In genomic region chr11:26715133-26715532, GRCh38 we compare ENCODE assay signal across 22 cellular contexts. TPM values are rescaled to one million over a fixed set of nuclear protein-coding genes. Genes with fewer than 3 reads are reported as not detected.
DNase-seq lines count a peak whose midpoint lies in the region; ATAC-seq, FAIRE-seq and TF ChIP-seq lines count a peak whose summit lies in the region.
"Had no signal": no experiment of that assay in that cellular context is flagged by ENCODE, and none has a peak within 500 bp of the region (broad histone marks: within the 10 kb centered on the region; RNA-seq: fewer than 3 reads in every experiment).

No MANE protein-coding gene starts in this region.

- no peak for TF ChIP-seq CTCF in K562 (IDR thresholded peaks at IDR 0.05 in 2 of 3, conservative IDR thresholded peaks at IDR 0.05 in 1 of 3; ENCODE audit: insufficient read depth in 2 of 3, low read depth in 1 of 3, low read length in 3 of 3)

- ATAC-seq in K562 (no peak), GM21528 (IDR thresholded peaks at IDR 0.05; ENCODE audit: low FRiP score, unreplicated experiment) (no peak)
- ATAC-seq: psoas muscle had no signal

- no peak for TF ChIP-seq POLR2A in K562 (conservative IDR thresholded peaks at IDR 0.05)

- H3K4me3 ChIP-seq in K562: no peak overlapping the region
- H3K4me3 ChIP-seq: GM23248, psoas muscle had no signal

- no peak for TF ChIP-seq RAD21 in K562 (CRISPR knock-in tag; conservative IDR thresholded peaks at IDR 0.05 in 1 of 2, IDR thresholded peaks at IDR 0.05 in 1 of 2)

- no peak overlapping the region for H3K4me2 ChIP-seq in K562 (ENCODE audit: insufficient read depth, low read length)

- intact Hi-C loops in K562 (cut with micrococcal nuclease): no loop called here

- no TSS peak for BruUV-seq in K562 (replicated peaks; lab: Mats Ljungman, UMichigan)

- no peaks in the 10 kb centered on the region for H3K36me3 ChIP-seq in K562 (ENCODE audit: control insufficient read depth, insufficient read depth, low read length)

- no peak overlapping the region for H3K9ac ChIP-seq in K562 (ENCODE audit: insufficient read depth in 1 of 2, low read depth in 2 of 2, low read length in 2 of 2)
- H3K9ac ChIP-seq: GM23248 had no signal

- no peak for FAIRE-seq in K562 (lab: Jason Lieb, UNC)
- no peak for FAIRE-seq in RCC 7860 (lab: Jason Lieb, UNC)

- CTCF ChIA-PET in K562 (lab: Yijun Ruan, JAX; ENCODE audit: low intra/inter-chr PET ratio): no interaction called here

- H3K9me1 ChIP-seq in K562 (ENCODE audit: control insufficient read depth, insufficient read depth, low read length): no peaks in the 10 kb centered on the region

- no peaks in the 10 kb centered on the region for H3K4me1 ChIP-seq in K562 (replicated peaks in 1 of 2; ENCODE audit: control insufficient read depth in 2 of 2, insufficient read depth in 2 of 2, low read length in 2 of 2)
- H3K4me1 ChIP-seq: psoas muscle had no signal

- TF ChIP-seq EP300 in K562 (IDR thresholded peaks at IDR 0.05; ENCODE audit: low read length): no peak

- H3K27me3 ChIP-seq in K562 (ENCODE audit: control insufficient read depth in 2 of 2, insufficient read depth in 2 of 2, low read length in 2 of 2): no peaks in the 10 kb centered on the region

- H3K27ac ChIP-seq in K562 (ENCODE audit: extremely low read depth, low read depth, low read length): no peak overlapping the region
- H3K27ac ChIP-seq: GM23248, psoas muscle had no signal

- no peak overlapping the region for H2AFZ ChIP-seq in K562 (ENCODE audit: low read depth, low read length)
- H2AFZ ChIP-seq: GM23248 had no signal

- H3K79me2 ChIP-seq in K562 (ENCODE audit: control insufficient read depth, insufficient read depth, low read length): no peaks in the 10 kb centered on the region

- in situ Hi-C loops in K562 (cut with MboI): no loop called here

- no peaks in the 10 kb centered on the region for H4K20me1 ChIP-seq in K562 (replicated peaks; ENCODE audit: control insufficient read depth, insufficient read depth, low read length)

- WGBS in K562 (ENCODE audit: insufficient coverage, low coverage, missing lambda C conversion rate): 0% methylated on average over 1 of the region's 1 CpG

- DNase-seq in COR-L47 (lab: John Stamatoyannopoulos, UW) (peak; percentile 11), DMS153 treated with DMSO at 0.1 percent for 48 hours (lab: John Stamatoyannopoulos, UW; ENCODE audit: unreplicated experiment) (peak; percentile 6), NCI-H2227 treated with DMSO at 0.1 percent for 48 hours (lab: John Stamatoyannopoulos, UW) (peak; percentile 74), K562 (ENCODE audit: extremely low read depth in 1 of 4, low spot score in 3 of 4) (no peak), RCC 7860 (ENCODE audit: low spot score) (no peak)
- no peak for DNase-seq in activated CD4-positive, CD25-positive, alpha-beta regulatory T cell treated with anti-CD3 and anti-CD28 coated beads, Interleukin-2, amount 50 U/mL, for 72 hours
- DNase-seq: activated CD4-positive, alpha-beta memory T cell treated with anti-CD3 and anti-CD28 coated beads, Interleukin-2, amount 10 ng/mL, durations not matched to agents 7 days and 5 days; activated CD4-positive, CD25-positive, alpha-beta regulatory T cell; activated effector memory CD4-positive, alpha-beta T cell treated with anti-CD3 and anti-CD28 coated beads, Interleukin-2, amount 50 U/mL, for 16 hours; CD4-positive, alpha-beta T cell; cerebellar nuclear complex; DMS79; GM23248; KBM-7; mesenchymal stem cell; naive B cell; NCI-H187; NCI-H446 treated with DMSO at 0.1 percent for 48 hours; psoas muscle; trophoblast cell had no signal

- POLR2A ChIA-PET in K562 (lab: Yijun Ruan, JAX): no interaction called here

- no peaks in the 10 kb centered on the region for H3K9me3 ChIP-seq in K562 (replicated peaks; ENCODE audit: control insufficient read depth, insufficient read depth, low read depth, low read length)
- H3K9me3 ChIP-seq: psoas muscle had no signal

TF ChIP-seq in K562, 482 proteins besides CTCF, POLR2A, EP300 and RAD21:
- TF ChIP-seq NFIC (IDR thresholded peaks at IDR 0.05): peak; percentile 62; the same call in 1 of the 2 replicates
- TF ChIP-seq NFIX (CRISPR knock-in tag; IDR thresholded peaks at IDR 0.05; ENCODE audit: low read depth): peak; percentile 41; the same call in 1 of the 2 replicates
- TF ChIP-seq HDAC1 (IDR thresholded peaks at IDR 0.05): no peak
TF ChIP-seq in K562: peak in this region for 2.

RNA-seq across cellular contexts. Expression of gene SLC5A12, which starts 6.7 kb away (rescaled TPM):
- not detected in 2 replicates for total RNA-seq in K562 (2011; cell fraction: chromatin; rRNA removed; ENCODE audit: low replicate concordance)
- not detected in 2 replicates for total RNA-seq in K562 (2011; cell fraction: nucleolus; rRNA removed)
- 0.31 TPM in 1 of 2 replicates, not detected in the other for total RNA-seq in K562 (2011; cell fraction: nucleoplasm; rRNA removed)
- total RNA-seq in K562 (2014; rRNA removed): not detected in 2 replicates
- not detected in 2 replicates for total RNA-seq in K562 (2014; rRNA removed; fragmentation: Illumina TruSeq; extraction: Trizol)
- total RNA-seq in K562 (2015; rRNA removed; fragmentation: Illumina TruSeq; extraction: Trizol): 0.04 TPM in 2 replicates
- 0.16 TPM in 1 of 2 replicates, not detected in the other for total RNA-seq in K562 (2021)
- 0.03 and 0.08 TPM in 2 replicates for polyA plus RNA-seq in K562 (2011; rRNA removed)
- 0.01 TPM in 1 of 2 replicates, not detected in the other for polyA plus RNA-seq in K562 (2011; cell fraction: cytosol; rRNA removed)
- polyA plus RNA-seq in K562 (2011; cell fraction: nucleus; rRNA removed): 0.04 and 0.17 TPM in 2 replicates
- polyA plus RNA-seq in K562 (2012): 0.12 and 0.21 TPM in 2 replicates
- 0.07 TPM in 1 of 2 replicates, not detected in the other for polyA plus RNA-seq in K562 (2014; fragmentation: Illumina TruSeq; extraction: Trizol)
- under 1 TPM in 1 of 2 experiments, not detected in 1; 0.03 TPM for polyA plus RNA-seq in K562 (2014; fragmentation: Nextera tagmentation; extraction: Ambion mirVana)
- not detected in 2 replicates for polyA plus RNA-seq in K562 (2014; rRNA removed)
- polyA minus RNA-seq in K562 (2011; rRNA and poly(A)+ RNA removed): 0.15 TPM in 1 of 2 replicates, not detected in the other
- not detected in 2 replicates for polyA minus RNA-seq in K562 (2011; cell fraction: cytosol; rRNA and poly(A)+ RNA removed)
- not detected in 2 replicates for polyA minus RNA-seq in K562 (2011; cell fraction: nucleus; rRNA and poly(A)+ RNA removed)
- total RNA-seq: activated CD4-positive, alpha-beta memory T cell treated with anti-CD3 and anti-CD28 coated beads, Interleukin-2, amount 10 ng/mL, durations not matched to agents 7 days and 5 days; CD4-positive, alpha-beta T cell; kidney epithelial cell; psoas muscle had no signal

Comparison
In these comparisons a context has a peak if more than half of its experiments do, and no peak if none do; other contexts are left out.
1. DNase-seq: peak in COR-L47 (single experiment), DMS153 treated with DMSO at 0.1 percent for 48 hours (single experiment) and NCI-H2227 treated with DMSO at 0.1 percent for 48 hours (single experiment); none in K562 (0 of 4), RCC 7860 (single experiment) and activated CD4-positive, CD25-positive, alpha-beta regulatory T cell treated with anti-CD3 and anti-CD28 coated beads, Interleukin-2, amount 50 U/mL, for 72 hours (single experiment).